ENCODE assay signal across 17 cellular contexts in genomic region chr5:112711436-112711835, GRCh38. TPM values are rescaled to one million over a fixed set of nuclear protein-coding genes. Genes with fewer than 3 reads are reported as not detected.
A peak's percentile ranks its signal among the peaks of the same experiment; 100 is the strongest.
DNase-seq lines count a peak whose midpoint lies in the region; ATAC-seq and TF ChIP-seq lines count a peak whose summit lies in the region.
"Had no signal": no experiment of that assay in that cellular context is flagged by ENCODE, and none has a peak within 500 bp of the region (broad histone marks: within the 10 kb centered on the region; RNA-seq: fewer than 3 reads in every experiment).

No MANE protein-coding gene starts in this region.

- H3K36me3 Mint-ChIP-seq in activated CD4-positive, alpha-beta T cell treated with anti-CD3 and anti-CD28 coated beads, Interleukin-2, amount 10 ng/mL, durations not matched to agents 24 days and 14 days (ENCODE audit: low read depth): peaks cover 7% of the 10 kb centered on the region
- H3K36me3 Mint-ChIP-seq in brain (peaks cover 52% of the 10 kb centered on the region), natural killer cell (no peaks in the 10 kb centered on the region)

- H3K9me3 ChIP-seq in Loucy (ENCODE audit: insufficient read depth, low read depth, low read length) (no peaks in the 10 kb centered on the region), neutrophil (no peaks in the 10 kb centered on the region)
- H3K9me3 ChIP-seq: A549, HAP-1, SJCRH30 had no signal

- peaks cover 2% of the 10 kb centered on the region for H3K27me3 Mint-ChIP-seq in activated CD4-positive, alpha-beta T cell treated with anti-CD3 and anti-CD28 coated beads, Interleukin-2, amount 10 ng/mL, durations not matched to agents 24 days and 14 days
- peaks cover 18% of the 10 kb centered on the region for H3K27me3 Mint-ChIP-seq in brain
- H3K27me3 Mint-ChIP-seq in natural killer cell (ENCODE audit: low read depth in 2 of 2): no peaks in the 10 kb centered on the region
- H3K27me3 Mint-ChIP-seq: IgD-negative memory B cell had no signal

- H3K4me3 Mint-ChIP-seq in activated CD4-positive, alpha-beta T cell treated with anti-CD3 and anti-CD28 coated beads, Interleukin-2, amount 10 ng/mL, durations not matched to agents 24 days and 14 days: no peak overlapping the region
- H3K4me3 Mint-ChIP-seq in brain (peak overlapping the region in 4 of 5 experiments; percentile 57 to 90 (median 76)), natural killer cell (no peak overlapping the region)
- H3K4me3 Mint-ChIP-seq: CD8-positive, alpha-beta T cell had no signal

- H3K4me1 ChIP-seq in Loucy (ENCODE audit: insufficient read depth, low read length, poor library complexity, severe bottlenecking): peaks cover 30% of the 10 kb centered on the region
- peaks cover 85 to 87% of the 10 kb centered on the region in 2 experiments for H3K4me1 ChIP-seq in neutrophil (ENCODE audit: control insufficient read depth in 1 of 2, insufficient read depth in 1 of 2, low read depth in 1 of 2, low read length in 1 of 2)

- intact Hi-C loops in activated CD4-positive, alpha-beta T cell treated with anti-CD3 and anti-CD28 coated beads, Interleukin-2, amount 10 ng/mL, durations not matched to agents 24 days and 14 days (cut with micrococcal nuclease): no loop called here
- intact Hi-C loops in natural killer cell (cut with micrococcal nuclease): no loop called here

- H3K36me3 ChIP-seq in Loucy (ENCODE audit: insufficient read depth, low read length) (no peaks in the 10 kb centered on the region), neutrophil (no peaks in the 10 kb centered on the region)
- H3K36me3 ChIP-seq: HAP-1, SJCRH30 had no signal

- H3K9me2 ChIP-seq in Loucy (replicated peaks; ENCODE audit: low read depth, low read length): no peaks in the 10 kb centered on the region

- no peak overlapping the region for H2AFZ ChIP-seq in Loucy (ENCODE audit: low read length)

- peak overlapping the region; percentile 74 for H3K4me2 ChIP-seq in Loucy (ENCODE audit: low read depth, low read length, poor library complexity, severe bottlenecking)
- H3K4me2 ChIP-seq: A549 had no signal

- no peak overlapping the region for H3K9ac ChIP-seq in Loucy (ENCODE audit: low read depth, low read length, poor library complexity, severe bottlenecking)

- H3K9me3 Mint-ChIP-seq in activated CD4-positive, alpha-beta T cell treated with anti-CD3 and anti-CD28 coated beads, Interleukin-2, amount 10 ng/mL, durations not matched to agents 24 days and 14 days: peaks cover 4% of the 10 kb centered on the region
- H3K9me3 Mint-ChIP-seq in brain (peaks cover 0 to 6% (median 3%) of the 10 kb centered on the region in 5 experiments), natural killer cell (no peaks in the 10 kb centered on the region)
- H3K9me3 Mint-ChIP-seq: CD8-positive, alpha-beta T cell; IgD-negative memory B cell had no signal

- H3K79me2 ChIP-seq in Loucy (ENCODE audit: insufficient read depth, low read length): peaks cover 54% of the 10 kb centered on the region

- TF ChIP-seq CTCF in Loucy (conservative IDR thresholded peaks at IDR 0.05; ENCODE audit: low read length) (no peak), brain (conservative IDR thresholded peaks at IDR 0.05) (no peak), neutrophil (IDR thresholded peaks at IDR 0.05) (no peak), natural killer cell (IDR thresholded peaks at IDR 0.05) (no peak)

- H3K4me1 Mint-ChIP-seq in activated CD4-positive, alpha-beta T cell treated with anti-CD3 and anti-CD28 coated beads, Interleukin-2, amount 10 ng/mL, durations not matched to agents 24 days and 14 days: peaks cover 39% of the 10 kb centered on the region
- H3K4me1 Mint-ChIP-seq in brain (peaks cover 85% of the 10 kb centered on the region), natural killer cell (peaks cover 69 to 75% of the 10 kb centered on the region in 2 donors)

- H3K4me3 ChIP-seq in Loucy (ENCODE audit: low read length, poor library complexity, severe bottlenecking) (peak overlapping the region; percentile 38), neutrophil (ENCODE audit: low read depth in 1 of 2, low read length in 1 of 2) (no peak overlapping the region)
- H3K4me3 ChIP-seq: A549, HAP-1, SJCRH30 had no signal

- ATAC-seq in HG03196 (IDR thresholded peaks at IDR 0.05; ENCODE audit: unreplicated experiment): no peak
- no peak for ATAC-seq in natural killer cell
- no peak for ATAC-seq in GM21528 (IDR thresholded peaks at IDR 0.05; ENCODE audit: low FRiP score, unreplicated experiment)
- ATAC-seq: A549; CD8-positive, alpha-beta T cell had no signal

- no peak overlapping the region for H3K27ac Mint-ChIP-seq in activated CD4-positive, alpha-beta T cell treated with anti-CD3 and anti-CD28 coated beads, Interleukin-2, amount 10 ng/mL, durations not matched to agents 24 days and 14 days
- H3K27ac Mint-ChIP-seq in brain: peak overlapping the region in 4 of 5 experiments; percentile 3 to 74 (median 59)
- no peak overlapping the region for H3K27ac Mint-ChIP-seq in natural killer cell
- H3K27ac Mint-ChIP-seq: CD8-positive, alpha-beta T cell; IgD-negative memory B cell had no signal

- H4K20me1 ChIP-seq in Loucy (ENCODE audit: insufficient read depth, low read length, poor library complexity, severe bottlenecking): no peaks in the 10 kb centered on the region

- peak; percentile 45 for DNase-seq in activated CD4-positive, alpha-beta T cell treated with anti-CD3 and anti-CD28 coated beads, Interleukin-2, amount 10 ng/mL, durations not matched to agents 24 days and 14 days
- no peak for DNase-seq in activated CD4-positive, alpha-beta T cell treated with anti-CD3 and anti-CD28 coated beads for 1 hour
- DNase-seq in natural killer cell: no peak
- DNase-seq: CD8-positive, alpha-beta T cell; DMS79 treated with DMSO at 0.1 percent for 48 hours; NCI-H1105; NCI-H2171; NCI-H510A; SJCRH30 had no signal

- H3K27ac ChIP-seq in neutrophil: peak overlapping the region; percentile 54
- H3K27ac ChIP-seq: A549, SJCRH30 had no signal

- H3F3A ChIP-seq in Loucy (ENCODE audit: low read depth): no peaks in the 10 kb centered on the region

- no peaks in the 10 kb centered on the region for H3K27me3 ChIP-seq in Loucy (ENCODE audit: insufficient read depth, low read length, poor library complexity, severe bottlenecking)
- no peaks in the 10 kb centered on the region for H3K27me3 ChIP-seq in neutrophil
- H3K27me3 ChIP-seq: SJCRH30 had no signal

RNA-seq across cellular contexts. Expression of gene APC, which starts 26.2 kb away (rescaled TPM):
- total RNA-seq in activated CD4-positive, alpha-beta T cell treated with anti-CD3 and anti-CD28 coated beads, Interleukin-2, amount 10 ng/mL, durations not matched to agents 24 days and 14 days: 19.1 and 20.4 TPM in 2 replicates
- polyA plus RNA-seq in brain (ENCODE audit: insufficient read depth, low read depth, low replicate concordance): 9.2 TPM
- total RNA-seq in natural killer cell: 10 to 100 TPM; 40.1 to 52.3 (median 49.0) TPM

Comparison
In these comparisons a context has a peak if more than half of its experiments do, and no peak if none do; other contexts are left out.
1. H3K27ac Mint-ChIP-seq: peak in brain (4 of 5); none in activated CD4-positive, alpha-beta T cell treated with anti-CD3 and anti-CD28 coated beads, Interleukin-2, amount 10 ng/mL, durations not matched to agents 24 days and 14 days (single experiment) and natural killer cell (0 of 2).
2. H3K4me3 Mint-ChIP-seq: peak in brain (4 of 5); none in activated CD4-positive, alpha-beta T cell treated with anti-CD3 and anti-CD28 coated beads, Interleukin-2, amount 10 ng/mL, durations not matched to agents 24 days and 14 days (single experiment) and natural killer cell (single experiment).